In the genomic region with DNA sequence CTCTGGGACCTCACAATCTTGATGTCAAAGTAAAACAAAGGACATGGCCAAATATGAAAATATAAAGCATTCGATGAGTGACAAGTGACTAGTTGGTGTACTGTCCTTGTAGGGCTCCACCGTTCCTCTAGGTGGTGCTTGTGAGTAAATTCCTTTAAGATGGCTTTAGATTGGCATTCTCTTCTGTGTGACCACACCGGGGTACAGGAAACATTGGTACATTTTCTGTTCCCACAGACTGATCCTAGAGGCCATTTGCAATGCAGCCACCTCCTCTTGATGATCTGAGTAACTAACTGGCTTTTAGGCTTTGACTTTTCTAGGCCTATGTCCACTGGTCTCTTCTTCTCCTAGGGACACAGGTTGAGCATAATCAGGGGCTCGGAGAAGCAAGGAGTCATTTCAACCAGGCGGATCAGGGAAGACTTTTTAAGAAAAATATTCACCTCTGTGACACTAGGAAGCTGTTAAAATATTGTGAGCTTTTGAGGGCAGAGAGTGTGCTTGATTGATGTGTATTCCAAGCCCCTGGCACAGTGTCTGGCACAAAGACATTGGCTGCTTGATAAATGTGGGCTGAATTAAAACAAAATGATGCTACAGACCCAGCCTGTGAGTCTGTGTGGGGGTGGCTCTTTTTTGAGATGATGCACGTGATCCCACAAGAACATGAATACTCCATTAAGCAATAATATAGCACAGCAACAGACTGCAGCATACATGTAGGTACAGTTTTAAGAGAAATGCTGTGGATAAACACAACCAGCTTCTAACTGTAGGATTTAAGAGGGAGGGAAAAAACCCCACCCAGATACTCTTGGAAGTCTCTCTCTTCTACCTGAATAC, we compare ENCODE assay signal across 8 cellular contexts. TPM values are rescaled to one million over a fixed set of nuclear protein-coding genes. Genes with fewer than 3 reads are reported as not detected.
DNase-seq lines count a peak whose midpoint lies in the region; ATAC-seq and TF ChIP-seq lines count a peak whose summit lies in the region.

No MANE protein-coding gene starts in this region.

- intact Hi-C loops in Calu3 (cut with micrococcal nuclease; ENCODE audit: unreplicated experiment) (loop anchor here (5.0 kb wide), 1 partner anchor 86 kb away; no protein-coding TSS in a partner anchor), right lobe of liver (cut with DNase I) (no loop called here), testis (cut with DNase I; ENCODE audit: low total_unique reads) (no loop called here)

- TF ChIP-seq CTCF in Calu3 (IDR thresholded peaks at IDR 0.05; ENCODE audit: unreplicated experiment) (no peak), chondrocyte (IDR thresholded peaks at IDR 0.05) (peak; percentile 84), right lobe of liver (IDR thresholded peaks at IDR 0.05) (peak; percentile 59 to 77 (median 69)), testis (IDR thresholded peaks at IDR 0.05) (peak; percentile 42 to 76 (median 65))

- 49% methylated on average over 5 of the region's 6 CpGs for WGBS in right lobe of liver (ENCODE audit: insufficient coverage, low coverage, low lambda C conversion rate, missing lambda C conversion rate)
- 70 to 76% methylated on average over 6 of the region's 6 CpGs for WGBS in testis, 2 donors

- H3K4me3 Mint-ChIP-seq in Calu3 (ENCODE audit: low read depth, unreplicated experiment), result no peak overlapping the region
- H3K4me3 Mint-ChIP-seq in chondrocyte (ENCODE audit: unreplicated experiment), result no peak overlapping the region

- peak; percentile 62 for ATAC-seq in GM19351 (IDR thresholded peaks at IDR 0.05; ENCODE audit: unreplicated experiment)
- peak; percentile 70 to 80 (median 78) for ATAC-seq in right lobe of liver

- CTCF ChIA-PET in Calu3 (lab: Charles Lee), result no interaction called here

- in situ Hi-C loops in KBM-7 (cut with MboI; ENCODE audit: low pct_unique_long_range_greater_than_20kb, low sequenced_read_pairs), result no loop called here

- H3K27ac ChIP-seq in right lobe of liver (no peak overlapping the region), testis (no peak overlapping the region)

- DNase-seq in Calu3, result peak; percentile 41
- DNase-seq in KBM-7, result peak; percentile 47
- peak; percentile 2 for DNase-seq in T-helper 22 cell (ENCODE audit: low read depth)
- no peak for DNase-seq in chondrocyte (ENCODE audit: low spot score)
- no peak for DNase-seq in right lobe of liver
- peak; percentile 65 for DNase-seq in testis
- no peak for DNase-seq in NCI-H510A (lab: John Stamatoyannopoulos, UW)

- H3K27ac Mint-ChIP-seq in Calu3 (ENCODE audit: unreplicated experiment) (no peak overlapping the region), chondrocyte (ENCODE audit: unreplicated experiment) (peak overlapping the region; percentile 46)

- H3K4me1 Mint-ChIP-seq in Calu3 (ENCODE audit: low read depth, unreplicated experiment) (peaks cover 33% of the 10 kb centered on the region), chondrocyte (ENCODE audit: low read depth) (peaks cover 33% of the 10 kb centered on the region)

- H3K36me3 Mint-ChIP-seq in Calu3 (ENCODE audit: insufficient read depth, unreplicated experiment) (peaks cover 10% of the 10 kb centered on the region), chondrocyte (ENCODE audit: low read depth) (peaks cover 1% of the 10 kb centered on the region)

- H3K36me3 ChIP-seq in right lobe of liver (no peaks in the 10 kb centered on the region), testis (ENCODE audit: low read depth, missing control alignments) (no peaks in the 10 kb centered on the region)

- H3K4me1 ChIP-seq in right lobe of liver (peaks cover 0 to 9% (median 0%) of the 10 kb centered on the region in 4 donors), testis (no peaks in the 10 kb centered on the region)

- no TSS peak for BruUV-seq in Calu3 (replicated peaks; lab: Mats Ljungman, UMichigan)

- H3K4me3 ChIP-seq in right lobe of liver, result no peak overlapping the region
- H3K4me3 ChIP-seq in testis, result no peak overlapping the region

- H3K9me3 ChIP-seq in right lobe of liver (no peaks in the 10 kb centered on the region), testis (no peaks in the 10 kb centered on the region)

- H3K27me3 ChIP-seq in right lobe of liver, result no peaks in the 10 kb centered on the region
- no peaks in the 10 kb centered on the region for H3K27me3 ChIP-seq in testis

- H3K27me3 Mint-ChIP-seq in Calu3 (ENCODE audit: unreplicated experiment) (no peaks in the 10 kb centered on the region), chondrocyte (ENCODE audit: low read depth) (no peaks in the 10 kb centered on the region)

- TF ChIP-seq POLR2A in right lobe of liver (IDR thresholded peaks at IDR 0.05) (no peak), testis (IDR thresholded peaks at IDR 0.05) (no peak)

- H3K9me3 Mint-ChIP-seq in Calu3 (ENCODE audit: low read depth, unreplicated experiment) (no peaks in the 10 kb centered on the region), chondrocyte (ENCODE audit: low read depth) (peaks cover 3% of the 10 kb centered on the region)

RNA-seq across cellular contexts. Expression of a gene that starts 21.0 kb away (rescaled TPM):
- 11.5 and 31.9 TPM in 2 replicates for total RNA-seq in Calu3 (2022)
- 2.1 to 3.8 TPM (median 2.8 TPM) in 3 replicates for total RNA-seq in chondrocyte
- 1 to 10 TPM; 2.5 to 9.9 (median 5.2) TPM for total RNA-seq in right lobe of liver
- 10 to 100 TPM in 1 of 2 donors, 1 to 10 TPM in 1; 9.6 to 12.5 TPM for total RNA-seq in testis
- 11.4 TPM for polyA plus RNA-seq in testis (ENCODE audit: insufficient read depth, low read depth, low replicate concordance)

RNA-seq across cellular contexts. Expression of a gene that starts 52.3 kb away (rescaled TPM):
- 13.1 and 16.4 TPM in 2 replicates for total RNA-seq in Calu3 (2022)
- 18.0 to 24.3 TPM (median 21.6 TPM) in 3 replicates for total RNA-seq in chondrocyte
- 1 to 10 TPM; 4.1 to 9.4 (median 6.9) TPM for total RNA-seq in right lobe of liver
- 10 to 100 TPM; 11.8 to 17.2 TPM for total RNA-seq in testis
- 49.8 TPM for polyA plus RNA-seq in testis (ENCODE audit: insufficient read depth, low read depth, low replicate concordance)

Comparison
In these comparisons a context has a peak if more than half of its experiments do, and no peak if none do; other contexts are left out.
1. DNase-seq: peak in Calu3 (single experiment), KBM-7 (single experiment), T-helper 22 cell (single experiment) and testis (single experiment); none in chondrocyte (single experiment), right lobe of liver (0 of 3) and NCI-H510A (single experiment).